5 cellular contexts compared by ENCODE assay signal in genomic region chr2:87196720-87197388, GRCh38.
A peak's percentile ranks its signal among the peaks of the same experiment; 100 is the strongest.
DNase-seq lines count a peak whose midpoint lies in the region; ATAC-seq, FAIRE-seq and TF ChIP-seq lines count a peak whose summit lies in the region.
"Not testable (repeated sequence)": the region's sequence is repeated elsewhere in the genome, so short reads cannot be mapped to it uniquely, and the experiment has no call there.

No MANE protein-coding gene starts in this region.

- not testable (repeated sequence) for TF ChIP-seq POLR2A in K562 (conservative IDR thresholded peaks at IDR 0.05); right lobe of liver (IDR thresholded peaks at IDR 0.05)

- H3K27me3 ChIP-seq in K562 (ENCODE audit: control insufficient read depth in 2 of 2, insufficient read depth in 2 of 2, low read length in 2 of 2); right lobe of liver: not testable (repeated sequence)

- TF ChIP-seq EP300 in K562 (IDR thresholded peaks at IDR 0.05; ENCODE audit: low read length), result not testable (repeated sequence)

- not testable (repeated sequence) for H3K4me1 ChIP-seq in K562 (replicated peaks in 1 of 2; ENCODE audit: control insufficient read depth in 2 of 2, insufficient read depth in 2 of 2, low read length in 2 of 2); right lobe of liver

- not testable (repeated sequence) for ATAC-seq in K562
- ATAC-seq in esophagus mucosa, result peak; percentile 23
- peak; percentile 57 for ATAC-seq in left lobe of liver
- ATAC-seq in right lobe of liver, result peak; percentile 10 to 65 (median 50)

- not testable (repeated sequence) for TF ChIP-seq CTCF in K562 (IDR thresholded peaks at IDR 0.05 in 2 of 3, conservative IDR thresholded peaks at IDR 0.05 in 1 of 3; ENCODE audit: insufficient read depth in 2 of 3, low read depth in 1 of 3, low read length in 3 of 3); right lobe of liver (IDR thresholded peaks at IDR 0.05)

- H3K79me2 ChIP-seq in K562 (ENCODE audit: control insufficient read depth, insufficient read depth, low read length), result not testable (repeated sequence)

- H3K4me2 ChIP-seq in K562 (ENCODE audit: insufficient read depth, low read length), result not testable (repeated sequence)

- CTCF ChIA-PET in K562 (lab: Yijun Ruan, JAX; ENCODE audit: low intra/inter-chr PET ratio), result not testable (repeated sequence)

- 15% methylated on average over 2 of the region's 3 CpGs for WGBS in K562 (ENCODE audit: insufficient coverage, low coverage, missing lambda C conversion rate)
- WGBS in right lobe of liver (ENCODE audit: insufficient coverage, low coverage, low lambda C conversion rate, missing lambda C conversion rate), result 70% methylated on average over 2 of the region's 3 CpGs

- H3K36me3 ChIP-seq in K562 (ENCODE audit: control insufficient read depth, insufficient read depth, low read length); right lobe of liver: not testable (repeated sequence)

- H3K9me1 ChIP-seq in K562 (ENCODE audit: control insufficient read depth, insufficient read depth, low read length), result not testable (repeated sequence)

- not testable (repeated sequence) for H4K20me1 ChIP-seq in K562 (replicated peaks; ENCODE audit: control insufficient read depth, insufficient read depth, low read length)

- intact Hi-C loops in K562 (cut with micrococcal nuclease); right lobe of liver (cut with DNase I): not testable (repeated sequence)

- H3K9ac ChIP-seq in K562 (ENCODE audit: insufficient read depth in 1 of 2, low read depth in 2 of 2, low read length in 2 of 2), result not testable (repeated sequence)

- DNase-seq in HTR-8/SVneo (ENCODE audit: insufficient read length, low spot score); K562 (ENCODE audit: extremely low read depth in 1 of 4, low spot score in 3 of 4); left lobe of liver (ENCODE audit: low spot score); right lobe of liver: not testable (repeated sequence)

- H3K27ac ChIP-seq in K562 (ENCODE audit: extremely low read depth, low read depth, low read length); right lobe of liver: not testable (repeated sequence)

- not testable (repeated sequence) for TF ChIP-seq RAD21 in K562 (CRISPR knock-in tag; conservative IDR thresholded peaks at IDR 0.05 in 1 of 2, IDR thresholded peaks at IDR 0.05 in 1 of 2)

- POLR2A ChIA-PET in K562 (lab: Yijun Ruan, JAX), result not testable (repeated sequence)

- not testable (repeated sequence) for H3K9me3 ChIP-seq in K562 (replicated peaks; ENCODE audit: control insufficient read depth, insufficient read depth, low read depth, low read length); right lobe of liver

- in situ Hi-C loops in K562 (cut with MboI), result not testable (repeated sequence)

- FAIRE-seq in HTR-8/SVneo (lab: Jason Lieb, UNC) (peak; percentile 57), K562 (lab: Jason Lieb, UNC) (peak; percentile 77)

- BruUV-seq in K562 (replicated peaks; lab: Mats Ljungman, UMichigan), result not testable (repeated sequence)

- not testable (repeated sequence) for H3K4me3 ChIP-seq in K562, right lobe of liver

- not testable (repeated sequence) for H2AFZ ChIP-seq in K562 (ENCODE audit: low read depth, low read length)
